In genomic region chr19:28224441-28224840, GRCh38 we compare ENCODE assay signal across 2 cellular contexts.
TF ChIP-seq lines count a peak whose summit lies in the region.

No MANE protein-coding gene starts in this region.

TF ChIP-seq in IMR-90, 13 proteins besides CTCF, POLR2A, EP300 and RAD21:
- TF ChIP-seq MAFK (IDR thresholded peaks at IDR 0.05; ENCODE audit: low read depth, low read length) = no peak
- TF ChIP-seq ELK1 (IDR thresholded peaks at IDR 0.05; ENCODE audit: borderline replicate concordance, low read depth, low read length) = no peak

TF ChIP-seq in K562, 482 proteins besides CTCF, POLR2A, EP300 and RAD21:
- TF ChIP-seq ETV1 (tag; conservative IDR thresholded peaks at IDR 0.05; ENCODE audit: low read depth) (no peak), TEAD4 (IDR thresholded peaks at IDR 0.05; ENCODE audit: low read length) (no peak), TEAD4 (CRISPR knock-in tag; IDR thresholded peaks at IDR 0.05; ENCODE audit: borderline replicate concordance) (no peak), ELK3 (CRISPR knock-in tag; IDR thresholded peaks at IDR 0.05) (no peak), MCM2 (IDR thresholded peaks at IDR 0.05; ENCODE audit: low read depth) (no peak), CREB1 (IDR thresholded peaks at IDR 0.05) (no peak), CREB1 (CRISPR knock-in tag; IDR thresholded peaks at IDR 0.05) (no peak), ZNF217 (CRISPR knock-in tag; IDR thresholded peaks at IDR 0.05) (no peak), JUND (IDR thresholded peaks at IDR 0.05; ENCODE audit: borderline replicate concordance, low read depth, low read length) (0 out of 2 replicates have a peak, but pooled peaks have one; percentile 4), JUND (tag; IDR thresholded peaks at IDR 0.05; ENCODE audit: borderline replicate concordance, low read depth, low read length) (no peak)
- TF ChIP-seq, protein P1, sequence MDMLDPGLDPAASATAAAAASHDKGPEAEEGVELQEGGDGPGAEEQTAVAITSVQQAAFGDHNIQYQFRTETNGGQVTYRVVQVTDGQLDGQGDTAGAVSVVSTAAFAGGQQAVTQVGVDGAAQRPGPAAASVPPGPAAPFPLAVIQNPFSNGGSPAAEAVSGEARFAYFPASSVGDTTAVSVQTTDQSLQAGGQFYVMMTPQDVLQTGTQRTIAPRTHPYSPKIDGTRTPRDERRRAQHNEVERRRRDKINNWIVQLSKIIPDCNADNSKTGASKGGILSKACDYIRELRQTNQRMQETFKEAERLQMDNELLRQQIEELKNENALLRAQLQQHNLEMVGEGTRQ (CRISPR knock-in tag; IDR thresholded peaks at IDR 0.05) = peak; percentile 27; the same call in 1 of the 2 replicates
